Comparison of ENCODE assay signal across 1 cellular context in the genomic region with DNA sequence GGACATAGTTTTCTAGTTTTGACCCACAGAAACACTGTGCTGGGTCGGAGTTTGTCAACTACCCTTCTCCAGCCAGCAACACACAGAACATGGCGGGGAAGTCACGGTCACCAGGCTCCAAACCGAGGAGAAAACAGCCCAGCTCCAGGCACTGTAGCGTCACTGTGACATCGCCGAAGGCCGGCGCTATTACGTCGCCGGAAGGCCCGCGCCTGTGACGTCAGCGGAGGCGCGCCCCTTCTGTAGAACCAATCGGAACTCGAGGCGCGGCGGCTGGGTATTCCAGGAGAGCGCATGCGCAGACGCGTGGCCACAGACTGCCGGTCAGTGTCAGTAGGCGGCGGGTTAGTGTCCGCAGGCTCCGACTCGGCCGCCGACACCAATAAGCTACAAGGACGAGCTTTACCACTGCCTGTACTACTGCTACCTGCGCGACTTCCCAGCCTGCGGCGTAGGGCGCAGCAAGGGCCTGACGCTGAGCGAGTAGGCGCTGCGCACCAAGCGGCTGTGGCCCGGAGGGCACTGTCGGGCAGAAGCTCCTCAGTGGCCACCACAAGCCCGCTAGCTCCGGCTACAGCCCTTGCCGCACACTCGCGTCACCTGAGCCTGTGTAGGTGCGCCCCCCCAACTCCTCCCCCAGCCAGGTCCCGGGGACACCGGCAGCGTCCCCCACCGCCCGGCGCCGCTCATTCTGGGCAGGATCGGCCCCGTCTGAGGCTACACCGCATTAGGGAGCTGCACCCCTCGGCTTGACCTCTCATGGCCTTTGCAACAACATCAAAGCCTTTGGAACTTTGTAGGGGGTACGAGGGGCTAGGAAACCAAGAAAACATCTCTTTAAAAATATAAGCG.
TF ChIP-seq lines count a peak whose summit lies in the region.

No MANE protein-coding gene starts in this region.

TF ChIP-seq in HepG2, 621 proteins besides CTCF, POLR2A, EP300 and RAD21 (continued from another document and continues in another):
- TF ChIP-seq, protein P1, sequence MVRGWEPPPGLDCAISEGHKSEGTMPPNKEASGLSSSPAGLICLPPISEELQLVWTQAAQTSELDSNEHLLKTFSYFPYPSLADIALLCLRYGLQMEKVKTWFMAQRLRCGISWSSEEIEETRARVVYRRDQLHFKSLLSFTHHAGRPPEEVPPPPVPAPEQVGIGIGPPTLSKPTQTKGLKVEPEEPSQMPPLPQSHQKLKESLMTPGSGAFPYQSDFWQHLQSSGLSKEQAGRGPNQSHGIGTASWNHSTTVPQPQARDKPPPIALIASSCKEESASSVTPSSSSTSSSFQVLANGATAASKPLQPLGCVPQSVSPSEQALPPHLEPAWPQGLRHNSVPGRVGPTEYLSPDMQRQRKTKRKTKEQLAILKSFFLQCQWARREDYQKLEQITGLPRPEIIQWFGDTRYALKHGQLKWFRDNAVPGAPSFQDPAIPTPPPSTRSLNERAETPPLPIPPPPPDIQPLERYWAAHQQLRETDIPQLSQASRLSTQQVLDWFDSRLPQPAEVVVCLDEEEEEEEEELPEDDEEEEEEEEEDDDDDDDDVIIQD (CRISPR knock-in tag; IDR thresholded peaks at IDR 0.05; ENCODE audit: low read depth), result no peak; the same call in 1 of the 2 replicates
- TF ChIP-seq BRCA1 (CRISPR knock-in tag; IDR thresholded peaks at IDR 0.05) (0 out of 2 replicates have a peak, but pooled peaks have one; percentile 56), XBP1 (CRISPR knock-in tag; IDR thresholded peaks at IDR 0.05) (no peak), FOXO1 (CRISPR knock-in tag; IDR thresholded peaks at IDR 0.05) (no peak; the same call in 1 of the 2 replicates), THYN1 (CRISPR knock-in tag; IDR thresholded peaks at IDR 0.05; ENCODE audit: borderline replicate concordance, low read depth) (no peak), ZNF547 (CRISPR knock-in tag; IDR thresholded peaks at IDR 0.05) (no peak), SMAD1 (CRISPR knock-in tag; IDR thresholded peaks at IDR 0.05; ENCODE audit: borderline replicate concordance, low read depth) (peak; percentile 74; the same call in 1 of the 2 replicates), RBAK (CRISPR knock-in tag; IDR thresholded peaks at IDR 0.05) (no peak), TP53 (CRISPR knock-in tag; conservative IDR thresholded peaks at IDR 0.05) (0 out of 2 replicates have a peak, but pooled peaks have one; percentile 74), JUND (CRISPR knock-in tag; IDR thresholded peaks at IDR 0.05) (no peak), TEAD3 (CRISPR knock-in tag; optimal IDR thresholded peaks at IDR 0.05; ENCODE audit: borderline replicate concordance) (no peak), ZNF33B (CRISPR knock-in tag; IDR thresholded peaks at IDR 0.05) (0 out of 2 replicates have a peak, but pooled peaks have one; percentile 51), KDM4B (CRISPR knock-in tag; IDR thresholded peaks at IDR 0.05) (no peak; the same call in 1 of the 2 replicates), RELA (CRISPR knock-in tag; IDR thresholded peaks at IDR 0.05) (no peak), JUN (CRISPR knock-in tag; IDR thresholded peaks at IDR 0.05) (no peak), ZNF660 (CRISPR knock-in tag; IDR thresholded peaks at IDR 0.05; ENCODE audit: borderline replicate concordance, low read depth) (no peak), FOXA1 (IDR thresholded peaks at IDR 0.05) (no peak), FOXA1 (CRISPR knock-in tag; IDR thresholded peaks at IDR 0.05) (no peak), ZNF441 (CRISPR knock-in tag; IDR thresholded peaks at IDR 0.05; ENCODE audit: borderline replicate concordance) (peak; percentile 76; the same call in 1 of the 2 replicates), RARA (CRISPR knock-in tag; IDR thresholded peaks at IDR 0.05) (no peak), CBX1 (IDR thresholded peaks at IDR 0.05; ENCODE audit: low read depth) (peak; percentile 80), HDAC1 (CRISPR knock-in tag; IDR thresholded peaks at IDR 0.05) (peak; percentile 72), NFE2 (CRISPR knock-in tag; IDR thresholded peaks at IDR 0.05) (no peak), ZKSCAN8 (CRISPR knock-in tag; IDR thresholded peaks at IDR 0.05; ENCODE audit: borderline replicate concordance) (no peak), FLYWCH1 (CRISPR knock-in tag; IDR thresholded peaks at IDR 0.05) (no peak), MBNL3 (CRISPR knock-in tag; conservative IDR thresholded peaks at IDR 0.05) (no peak), ZNF251 (CRISPR knock-in tag; IDR thresholded peaks at IDR 0.05) (no peak), SP4 (CRISPR knock-in tag; IDR thresholded peaks at IDR 0.05) (peak; percentile 54; the same call in 1 of the 2 replicates), DNMT3B (CRISPR knock-in tag; conservative IDR thresholded peaks at IDR 0.05) (no peak), ZBTB38 (CRISPR knock-in tag; IDR thresholded peaks at IDR 0.05) (peak; percentile 84), KMT2A (CRISPR knock-in tag; IDR thresholded peaks at IDR 0.05) (peak; percentile 54; the same call in 1 of the 2 replicates), SNRNP70 (IDR thresholded peaks at IDR 0.05; ENCODE audit: low read depth, low read length) (no peak), ZMYM4 (CRISPR knock-in tag; IDR thresholded peaks at IDR 0.05) (peak; percentile 89)
- TF ChIP-seq, protein P2, sequence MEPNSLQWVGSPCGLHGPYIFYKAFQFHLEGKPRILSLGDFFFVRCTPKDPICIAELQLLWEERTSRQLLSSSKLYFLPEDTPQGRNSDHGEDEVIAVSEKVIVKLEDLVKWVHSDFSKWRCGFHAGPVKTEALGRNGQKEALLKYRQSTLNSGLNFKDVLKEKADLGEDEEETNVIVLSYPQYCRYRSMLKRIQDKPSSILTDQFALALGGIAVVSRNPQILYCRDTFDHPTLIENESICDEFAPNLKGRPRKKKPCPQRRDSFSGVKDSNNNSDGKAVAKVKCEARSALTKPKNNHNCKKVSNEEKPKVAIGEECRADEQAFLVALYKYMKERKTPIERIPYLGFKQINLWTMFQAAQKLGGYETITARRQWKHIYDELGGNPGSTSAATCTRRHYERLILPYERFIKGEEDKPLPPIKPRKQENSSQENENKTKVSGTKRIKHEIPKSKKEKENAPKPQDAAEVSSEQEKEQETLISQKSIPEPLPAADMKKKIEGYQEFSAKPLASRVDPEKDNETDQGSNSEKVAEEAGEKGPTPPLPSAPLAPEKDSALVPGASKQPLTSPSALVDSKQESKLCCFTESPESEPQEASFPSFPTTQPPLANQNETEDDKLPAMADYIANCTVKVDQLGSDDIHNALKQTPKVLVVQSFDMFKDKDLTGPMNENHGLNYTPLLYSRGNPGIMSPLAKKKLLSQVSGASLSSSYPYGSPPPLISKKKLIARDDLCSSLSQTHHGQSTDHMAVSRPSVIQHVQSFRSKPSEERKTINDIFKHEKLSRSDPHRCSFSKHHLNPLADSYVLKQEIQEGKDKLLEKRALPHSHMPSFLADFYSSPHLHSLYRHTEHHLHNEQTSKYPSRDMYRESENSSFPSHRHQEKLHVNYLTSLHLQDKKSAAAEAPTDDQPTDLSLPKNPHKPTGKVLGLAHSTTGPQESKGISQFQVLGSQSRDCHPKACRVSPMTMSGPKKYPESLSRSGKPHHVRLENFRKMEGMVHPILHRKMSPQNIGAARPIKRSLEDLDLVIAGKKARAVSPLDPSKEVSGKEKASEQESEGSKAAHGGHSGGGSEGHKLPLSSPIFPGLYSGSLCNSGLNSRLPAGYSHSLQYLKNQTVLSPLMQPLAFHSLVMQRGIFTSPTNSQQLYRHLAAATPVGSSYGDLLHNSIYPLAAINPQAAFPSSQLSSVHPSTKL (CRISPR knock-in tag; IDR thresholded peaks at IDR 0.05), result no peak
- TF ChIP-seq, protein P3, sequence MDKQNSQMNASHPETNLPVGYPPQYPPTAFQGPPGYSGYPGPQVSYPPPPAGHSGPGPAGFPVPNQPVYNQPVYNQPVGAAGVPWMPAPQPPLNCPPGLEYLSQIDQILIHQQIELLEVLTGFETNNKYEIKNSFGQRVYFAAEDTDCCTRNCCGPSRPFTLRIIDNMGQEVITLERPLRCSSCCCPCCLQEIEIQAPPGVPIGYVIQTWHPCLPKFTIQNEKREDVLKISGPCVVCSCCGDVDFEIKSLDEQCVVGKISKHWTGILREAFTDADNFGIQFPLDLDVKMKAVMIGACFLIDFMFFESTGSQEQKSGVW (CRISPR knock-in tag; IDR thresholded peaks at IDR 0.05; ENCODE audit: borderline replicate concordance), result no peak
- TF ChIP-seq, protein P4, sequence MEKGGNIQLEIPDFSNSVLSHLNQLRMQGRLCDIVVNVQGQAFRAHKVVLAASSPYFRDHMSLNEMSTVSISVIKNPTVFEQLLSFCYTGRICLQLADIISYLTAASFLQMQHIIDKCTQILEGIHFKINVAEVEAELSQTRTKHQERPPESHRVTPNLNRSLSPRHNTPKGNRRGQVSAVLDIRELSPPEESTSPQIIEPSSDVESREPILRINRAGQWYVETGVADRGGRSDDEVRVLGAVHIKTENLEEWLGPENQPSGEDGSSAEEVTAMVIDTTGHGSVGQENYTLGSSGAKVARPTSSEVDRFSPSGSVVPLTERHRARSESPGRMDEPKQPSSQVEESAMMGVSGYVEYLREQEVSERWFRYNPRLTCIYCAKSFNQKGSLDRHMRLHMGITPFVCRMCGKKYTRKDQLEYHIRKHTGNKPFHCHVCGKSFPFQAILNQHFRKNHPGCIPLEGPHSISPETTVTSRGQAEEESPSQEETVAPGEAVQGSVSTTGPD (CRISPR knock-in tag; IDR thresholded peaks at IDR 0.05), result no peak
- TF ChIP-seq, protein P5, sequence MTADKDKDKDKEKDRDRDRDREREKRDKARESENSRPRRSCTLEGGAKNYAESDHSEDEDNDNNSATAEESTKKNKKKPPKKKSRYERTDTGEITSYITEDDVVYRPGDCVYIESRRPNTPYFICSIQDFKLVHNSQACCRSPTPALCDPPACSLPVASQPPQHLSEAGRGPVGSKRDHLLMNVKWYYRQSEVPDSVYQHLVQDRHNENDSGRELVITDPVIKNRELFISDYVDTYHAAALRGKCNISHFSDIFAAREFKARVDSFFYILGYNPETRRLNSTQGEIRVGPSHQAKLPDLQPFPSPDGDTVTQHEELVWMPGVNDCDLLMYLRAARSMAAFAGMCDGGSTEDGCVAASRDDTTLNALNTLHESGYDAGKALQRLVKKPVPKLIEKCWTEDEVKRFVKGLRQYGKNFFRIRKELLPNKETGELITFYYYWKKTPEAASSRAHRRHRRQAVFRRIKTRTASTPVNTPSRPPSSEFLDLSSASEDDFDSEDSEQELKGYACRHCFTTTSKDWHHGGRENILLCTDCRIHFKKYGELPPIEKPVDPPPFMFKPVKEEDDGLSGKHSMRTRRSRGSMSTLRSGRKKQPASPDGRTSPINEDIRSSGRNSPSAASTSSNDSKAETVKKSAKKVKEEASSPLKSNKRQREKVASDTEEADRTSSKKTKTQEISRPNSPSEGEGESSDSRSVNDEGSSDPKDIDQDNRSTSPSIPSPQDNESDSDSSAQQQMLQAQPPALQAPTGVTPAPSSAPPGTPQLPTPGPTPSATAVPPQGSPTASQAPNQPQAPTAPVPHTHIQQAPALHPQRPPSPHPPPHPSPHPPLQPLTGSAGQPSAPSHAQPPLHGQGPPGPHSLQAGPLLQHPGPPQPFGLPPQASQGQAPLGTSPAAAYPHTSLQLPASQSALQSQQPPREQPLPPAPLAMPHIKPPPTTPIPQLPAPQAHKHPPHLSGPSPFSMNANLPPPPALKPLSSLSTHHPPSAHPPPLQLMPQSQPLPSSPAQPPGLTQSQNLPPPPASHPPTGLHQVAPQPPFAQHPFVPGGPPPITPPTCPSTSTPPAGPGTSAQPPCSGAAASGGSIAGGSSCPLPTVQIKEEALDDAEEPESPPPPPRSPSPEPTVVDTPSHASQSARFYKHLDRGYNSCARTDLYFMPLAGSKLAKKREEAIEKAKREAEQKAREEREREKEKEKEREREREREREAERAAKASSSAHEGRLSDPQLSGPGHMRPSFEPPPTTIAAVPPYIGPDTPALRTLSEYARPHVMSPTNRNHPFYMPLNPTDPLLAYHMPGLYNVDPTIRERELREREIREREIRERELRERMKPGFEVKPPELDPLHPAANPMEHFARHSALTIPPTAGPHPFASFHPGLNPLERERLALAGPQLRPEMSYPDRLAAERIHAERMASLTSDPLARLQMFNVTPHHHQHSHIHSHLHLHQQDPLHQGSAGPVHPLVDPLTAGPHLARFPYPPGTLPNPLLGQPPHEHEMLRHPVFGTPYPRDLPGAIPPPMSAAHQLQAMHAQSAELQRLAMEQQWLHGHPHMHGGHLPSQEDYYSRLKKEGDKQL (CRISPR knock-in tag; IDR thresholded peaks at IDR 0.05; ENCODE audit: low read depth), result no peak
- TF ChIP-seq, protein P6, sequence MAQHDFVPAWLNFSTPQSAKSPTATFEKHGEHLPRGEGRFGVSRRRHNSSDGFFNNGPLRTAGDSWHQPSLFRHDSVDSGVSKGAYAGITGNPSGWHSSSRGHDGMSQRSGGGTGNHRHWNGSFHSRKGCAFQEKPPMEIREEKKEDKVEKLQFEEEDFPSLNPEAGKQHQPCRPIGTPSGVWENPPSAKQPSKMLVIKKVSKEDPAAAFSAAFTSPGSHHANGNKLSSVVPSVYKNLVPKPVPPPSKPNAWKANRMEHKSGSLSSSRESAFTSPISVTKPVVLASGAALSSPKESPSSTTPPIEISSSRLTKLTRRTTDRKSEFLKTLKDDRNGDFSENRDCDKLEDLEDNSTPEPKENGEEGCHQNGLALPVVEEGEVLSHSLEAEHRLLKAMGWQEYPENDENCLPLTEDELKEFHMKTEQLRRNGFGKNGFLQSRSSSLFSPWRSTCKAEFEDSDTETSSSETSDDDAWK (CRISPR knock-in tag; IDR thresholded peaks at IDR 0.05), result no peak
- TF ChIP-seq, protein P7, sequence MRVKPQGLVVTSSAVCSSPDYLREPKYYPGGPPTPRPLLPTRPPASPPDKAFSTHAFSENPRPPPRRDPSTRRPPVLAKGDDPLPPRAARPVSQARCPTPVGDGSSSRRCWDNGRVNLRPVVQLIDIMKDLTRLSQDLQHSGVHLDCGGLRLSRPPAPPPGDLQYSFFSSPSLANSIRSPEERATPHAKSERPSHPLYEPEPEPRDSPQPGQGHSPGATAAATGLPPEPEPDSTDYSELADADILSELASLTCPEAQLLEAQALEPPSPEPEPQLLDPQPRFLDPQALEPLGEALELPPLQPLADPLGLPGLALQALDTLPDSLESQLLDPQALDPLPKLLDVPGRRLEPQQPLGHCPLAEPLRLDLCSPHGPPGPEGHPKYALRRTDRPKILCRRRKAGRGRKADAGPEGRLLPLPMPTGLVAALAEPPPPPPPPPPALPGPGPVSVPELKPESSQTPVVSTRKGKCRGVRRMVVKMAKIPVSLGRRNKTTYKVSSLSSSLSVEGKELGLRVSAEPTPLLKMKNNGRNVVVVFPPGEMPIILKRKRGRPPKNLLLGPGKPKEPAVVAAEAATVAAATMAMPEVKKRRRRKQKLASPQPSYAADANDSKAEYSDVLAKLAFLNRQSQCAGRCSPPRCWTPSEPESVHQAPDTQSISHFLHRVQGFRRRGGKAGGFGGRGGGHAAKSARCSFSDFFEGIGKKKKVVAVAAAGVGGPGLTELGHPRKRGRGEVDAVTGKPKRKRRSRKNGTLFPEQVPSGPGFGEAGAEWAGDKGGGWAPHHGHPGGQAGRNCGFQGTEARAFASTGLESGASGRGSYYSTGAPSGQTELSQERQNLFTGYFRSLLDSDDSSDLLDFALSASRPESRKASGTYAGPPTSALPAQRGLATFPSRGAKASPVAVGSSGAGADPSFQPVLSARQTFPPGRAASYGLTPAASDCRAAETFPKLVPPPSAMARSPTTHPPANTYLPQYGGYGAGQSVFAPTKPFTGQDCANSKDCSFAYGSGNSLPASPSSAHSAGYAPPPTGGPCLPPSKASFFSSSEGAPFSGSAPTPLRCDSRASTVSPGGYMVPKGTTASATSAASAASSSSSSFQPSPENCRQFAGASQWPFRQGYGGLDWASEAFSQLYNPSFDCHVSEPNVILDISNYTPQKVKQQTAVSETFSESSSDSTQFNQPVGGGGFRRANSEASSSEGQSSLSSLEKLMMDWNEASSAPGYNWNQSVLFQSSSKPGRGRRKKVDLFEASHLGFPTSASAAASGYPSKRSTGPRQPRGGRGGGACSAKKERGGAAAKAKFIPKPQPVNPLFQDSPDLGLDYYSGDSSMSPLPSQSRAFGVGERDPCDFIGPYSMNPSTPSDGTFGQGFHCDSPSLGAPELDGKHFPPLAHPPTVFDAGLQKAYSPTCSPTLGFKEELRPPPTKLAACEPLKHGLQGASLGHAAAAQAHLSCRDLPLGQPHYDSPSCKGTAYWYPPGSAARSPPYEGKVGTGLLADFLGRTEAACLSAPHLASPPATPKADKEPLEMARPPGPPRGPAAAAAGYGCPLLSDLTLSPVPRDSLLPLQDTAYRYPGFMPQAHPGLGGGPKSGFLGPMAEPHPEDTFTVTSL (CRISPR knock-in tag; IDR thresholded peaks at IDR 0.05; ENCODE audit: borderline replicate concordance), result no peak
